1 cellular context compared by ENCODE assay signal in the genomic region with DNA sequence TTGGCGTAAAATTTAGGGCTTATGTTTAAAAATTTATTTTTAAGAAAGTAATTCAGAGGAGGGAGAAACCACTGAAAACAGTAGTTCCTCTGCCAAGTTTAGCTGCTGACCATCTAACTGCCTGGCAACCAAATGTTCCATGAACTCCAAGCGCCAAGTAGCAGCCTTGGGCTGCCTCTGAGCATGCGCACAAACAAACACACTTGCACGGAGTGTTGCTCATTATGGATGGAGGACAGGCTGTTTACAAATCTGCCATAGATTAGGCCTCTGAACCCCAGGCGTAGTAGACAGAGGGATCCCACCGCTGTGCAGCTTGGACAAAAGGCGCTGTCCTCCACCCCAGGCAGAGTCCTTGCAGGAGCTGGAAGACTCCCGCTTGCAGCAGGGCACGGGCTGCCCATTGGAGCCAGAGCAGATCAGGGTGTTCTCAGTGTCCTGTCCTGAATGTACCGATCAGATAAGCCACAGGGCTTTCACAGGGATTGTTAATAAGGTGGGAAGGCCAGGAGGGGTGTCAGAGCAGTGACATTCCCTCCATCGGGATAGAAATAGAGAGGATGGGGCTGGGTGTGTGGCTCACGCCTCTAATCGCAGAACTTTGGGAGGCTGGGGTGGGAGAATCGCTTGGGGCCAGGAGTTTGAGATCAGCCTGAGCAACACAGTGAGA.
TF ChIP-seq lines count a peak whose summit lies in the region.

No MANE protein-coding gene starts in this region.

TF ChIP-seq in H1, 55 proteins besides CTCF, POLR2A, EP300 and RAD21:
- no peak for TF ChIP-seq POLR2AphosphoS5 (IDR thresholded peaks at IDR 0.05; ENCODE audit: low read depth, low read length)
- no peak for TF ChIP-seq KDM1A (IDR thresholded peaks at IDR 0.05; ENCODE audit: borderline replicate concordance, low read length)
- no peak for TF ChIP-seq EGR1 (IDR thresholded peaks at IDR 0.05; ENCODE audit: borderline replicate concordance, low read depth, low read length)
- TF ChIP-seq FOSL1 (IDR thresholded peaks at IDR 0.05; ENCODE audit: insufficient read depth, low read depth, low read length): no peak
- no peak for TF ChIP-seq SRF (IDR thresholded peaks at IDR 0.05; ENCODE audit: low read depth, low read length)
- TF ChIP-seq PHF8 (conservative IDR thresholded peaks at IDR 0.05; ENCODE audit: low read depth, low read length): no peak
- no peak for TF ChIP-seq SIRT6 (IDR thresholded peaks at IDR 0.05; ENCODE audit: low read length)
- TF ChIP-seq RXRA (IDR thresholded peaks at IDR 0.05; ENCODE audit: insufficient read depth, low read depth, low read length): no peak
- no peak for TF ChIP-seq KDM4A (IDR thresholded peaks at IDR 0.05; ENCODE audit: low read depth, low read length, severe bottlenecking)
- no peak for TF ChIP-seq JUN (IDR thresholded peaks at IDR 0.05; ENCODE audit: low read depth, low read length)
- no peak for TF ChIP-seq SIN3A (conservative IDR thresholded peaks at IDR 0.05 in 1 of 2, IDR thresholded peaks at IDR 0.05 in 1 of 2; ENCODE audit: low read depth in 1 of 2, low read length in 2 of 2)
- TF ChIP-seq ZNF274 (IDR thresholded peaks at IDR 0.05; ENCODE audit: borderline replicate concordance, extremely low read depth, low read length): no peak
- no peak for TF ChIP-seq ASH2L (IDR thresholded peaks at IDR 0.05; ENCODE audit: low read length)
- TF ChIP-seq MAFK (IDR thresholded peaks at IDR 0.05; ENCODE audit: low read depth, low read length): no peak
- TF ChIP-seq NANOG (IDR thresholded peaks at IDR 0.05; ENCODE audit: insufficient read depth, low read depth, low read length, poor library complexity, severe bottlenecking): no peak
- TF ChIP-seq RFX5 (IDR thresholded peaks at IDR 0.05; ENCODE audit: borderline replicate concordance, low read depth, low read length): no peak
- TF ChIP-seq SUZ12 (IDR thresholded peaks at IDR 0.05; ENCODE audit: low read length): no peak
- TF ChIP-seq TAF7 (optimal IDR thresholded peaks at IDR 0.05; ENCODE audit: borderline replicate concordance, low read depth, low read length): no peak
